Comparison of ENCODE assay signal across 23 cellular contexts in genomic region chr2:147125145-147125544, GRCh38.
DNase-seq lines count a peak whose midpoint lies in the region; ATAC-seq, FAIRE-seq and TF ChIP-seq lines count a peak whose summit lies in the region.
"Had no signal": no experiment of that assay in that cellular context is flagged by ENCODE, and none has a peak within 500 bp of the region (broad histone marks: within the 10 kb centered on the region; RNA-seq: fewer than 3 reads in every experiment).

No MANE protein-coding gene starts in this region.

- no peak overlapping the region for H3K18ac ChIP-seq in H1 (ENCODE audit: extremely low read depth, low read length)

- peak overlapping the region; percentile 13; the same call in 1 of the 2 replicates for H3K27ac ChIP-seq in HUES64 (ENCODE audit: low read depth, low read length)
- H3K27ac ChIP-seq in H1 (ENCODE audit: low read depth, low read length), result no peak overlapping the region; the same call in 1 of the 2 replicates
- H3K27ac ChIP-seq in upper lobe of right lung, result no peak overlapping the region
- H3K27ac ChIP-seq: 22Rv1; BLaER1 treated with 17β-estradiol and CSF1 and Interleukin-3, amounts not matched to agents 10 nM and 100 nM had no signal

- H3K4me3 Mint-ChIP-seq in activated CD4-positive, alpha-beta memory T cell treated with anti-CD3 and anti-CD28 coated beads for 36 hours, result no peak overlapping the region
- H3K4me3 Mint-ChIP-seq: CD14-positive monocyte; CD4-positive, alpha-beta T cell; CD8-positive, alpha-beta memory T cell had no signal

- H3K27ac Mint-ChIP-seq in activated CD4-positive, alpha-beta memory T cell treated with anti-CD3 and anti-CD28 coated beads for 36 hours, result no peak overlapping the region
- H3K27ac Mint-ChIP-seq: CD14-positive monocyte; CD4-positive, alpha-beta T cell; CD8-positive, alpha-beta memory T cell had no signal

- no peak for FAIRE-seq in H1 (lab: Jason Lieb, UNC)
- FAIRE-seq: A204.1, D721Med, GM12892 had no signal

- no peak overlapping the region for H3K14ac ChIP-seq in H1 (ENCODE audit: insufficient read length)

- H3K27me3 Mint-ChIP-seq in activated CD4-positive, alpha-beta memory T cell treated with anti-CD3 and anti-CD28 coated beads for 36 hours, result peaks cover 4% of the 10 kb centered on the region

- no peak for ATAC-seq in upper lobe of right lung
- ATAC-seq: HCT116 had no signal

- H4K8ac ChIP-seq in H1 (ENCODE audit: extremely low read depth, insufficient read depth, low read length), result no peak overlapping the region

- H3K4me2 ChIP-seq in H1 (ENCODE audit: insufficient read depth in 1 of 2, low read depth in 2 of 2, low read length in 2 of 2), result no peak overlapping the region
- H3K4me2 ChIP-seq: BLaER1 treated with 17β-estradiol and CSF1 and Interleukin-3, amounts not matched to agents 10 nM and 100 nM had no signal

- H3K9me3 Mint-ChIP-seq in activated CD4-positive, alpha-beta memory T cell treated with anti-CD3 and anti-CD28 coated beads for 36 hours, result peaks cover 25% of the 10 kb centered on the region

- no peak overlapping the region for H3K23ac ChIP-seq in H1 (ENCODE audit: insufficient read length)

- TF ChIP-seq EP300 in H1 (IDR thresholded peaks at IDR 0.05; ENCODE audit: borderline replicate concordance in 1 of 2, low read depth in 2 of 2, low read length in 2 of 2), result no peak

- H4K5ac ChIP-seq in H1 (ENCODE audit: insufficient read length, low read depth, low read length), result no peak overlapping the region

- CTCF ChIA-PET in H1 (lab: Charles Lee; ENCODE audit: partially characterized antibody), result no interaction called here
- CTCF ChIA-PET in activated CD4-positive, alpha-beta memory T cell treated with anti-CD3 and anti-CD28 coated beads for 36 hours (lab: Charles Lee), result no interaction called here

- no peak overlapping the region for H2AFZ ChIP-seq in H1 (ENCODE audit: low read length)

- no peak overlapping the region for H3K56ac ChIP-seq in H1 (replicated peaks; ENCODE audit: insufficient read length, low read depth, low read length)

- no peaks in the 10 kb centered on the region for H3K27me3 ChIP-seq in HUES64 (ENCODE audit: insufficient read depth, low read length)
- H3K27me3 ChIP-seq in H1 (replicated peaks in 1 of 4; ENCODE audit: control insufficient read depth in 3 of 4, extremely low read depth in 1 of 4, insufficient read depth in 3 of 4, low read length in 3 of 4), result no peaks in the 10 kb centered on the region
- no peaks in the 10 kb centered on the region for H3K27me3 ChIP-seq in upper lobe of right lung
- H3K27me3 ChIP-seq: BE2C; BLaER1 treated with 17β-estradiol and CSF1 and Interleukin-3, amounts not matched to agents 10 nM and 100 nM had no signal

- H2BK12ac ChIP-seq in H1 (ENCODE audit: low read depth, low read length), result no peak overlapping the region

- POLR2A ChIA-PET in H1 (lab: Charles Lee; ENCODE audit: partially characterized antibody), result no interaction called here
- POLR2A ChIA-PET in activated CD4-positive, alpha-beta memory T cell treated with anti-CD3 and anti-CD28 coated beads for 36 hours (lab: Charles Lee), result no interaction called here

- H2BK15ac ChIP-seq in H1 (ENCODE audit: low read length), result no peak overlapping the region

- H2AK5ac ChIP-seq in H1 (ENCODE audit: low read depth, low read length), result no peak overlapping the region

- H3K4me3 ChIP-seq in HUES64 (ENCODE audit: low read length), result no peak overlapping the region
- no peak overlapping the region for H3K4me3 ChIP-seq in H1 (ENCODE audit: extremely low read depth in 1 of 4, insufficient read depth in 2 of 4, low read depth in 3 of 4, low read length in 4 of 4)
- H3K4me3 ChIP-seq in upper lobe of right lung, result no peak overlapping the region
- H3K4me3 ChIP-seq: BLaER1 treated with 17β-estradiol and CSF1 and Interleukin-3, amounts not matched to agents 10 nM and 100 nM had no signal

- H3K9me3 ChIP-seq in HUES64 (ENCODE audit: insufficient read depth, low read depth, low read length) (peaks cover 15% of the 10 kb centered on the region), H1 (ENCODE audit: insufficient read depth in 2 of 2, low read depth in 1 of 2, low read length in 1 of 2) (peaks cover 4 to 15% of the 10 kb centered on the region in 2 experiments; a peak in 3 of 4 replicates), upper lobe of right lung (no peaks in the 10 kb centered on the region)
- H3K9me3 ChIP-seq: BE2C had no signal

- H4K91ac ChIP-seq in H1 (replicated peaks; ENCODE audit: insufficient read length, low read length), result no peak overlapping the region

- no peaks in the 10 kb centered on the region for H3K4me1 ChIP-seq in HUES64 (ENCODE audit: insufficient read depth, low read length)
- H3K4me1 ChIP-seq in H1 (replicated peaks in 1 of 4; ENCODE audit: control insufficient read depth in 3 of 4, insufficient read depth in 4 of 4, low read length in 3 of 4), result peaks cover 0 to 2% (median 0%) of the 10 kb centered on the region in 4 experiments; a peak in 1 of 7 replicates
- no peaks in the 10 kb centered on the region for H3K4me1 ChIP-seq in upper lobe of right lung
- H3K4me1 ChIP-seq: BE2C; BLaER1 treated with 17β-estradiol and CSF1 and Interleukin-3, amounts not matched to agents 10 nM and 100 nM had no signal

- no peak for TF ChIP-seq RAD21 in H1 (IDR thresholded peaks at IDR 0.05 in 1 of 2, conservative IDR thresholded peaks at IDR 0.05 in 1 of 2; ENCODE audit: low read depth in 2 of 2, low read length in 2 of 2)

- no peak for TF ChIP-seq CTCF in H1 (IDR thresholded peaks at IDR 0.05; ENCODE audit: control extremely low read depth in 1 of 3, insufficient read depth in 1 of 3, low read depth in 1 of 3, low read length in 3 of 3)
- no peak for TF ChIP-seq CTCF in upper lobe of right lung (IDR thresholded peaks at IDR 0.05)

- intact Hi-C loops in upper lobe of right lung (cut with DNase I), result no loop called here
- intact Hi-C loops in activated CD4-positive, alpha-beta memory T cell treated with anti-CD3 and anti-CD28 coated beads for 36 hours (cut with micrococcal nuclease), result no loop called here

- H3K36me3 ChIP-seq in HUES64 (ENCODE audit: insufficient read depth, low read length) (no peaks in the 10 kb centered on the region), H1 (ENCODE audit: control insufficient read depth in 2 of 4, insufficient read depth in 4 of 4, low read length in 3 of 4) (peaks cover 0 to 3% (median 0%) of the 10 kb centered on the region in 4 experiments; a peak in 1 of 8 replicates), upper lobe of right lung (no peaks in the 10 kb centered on the region)
- H3K36me3 ChIP-seq: BE2C; BLaER1 treated with 17β-estradiol and CSF1 and Interleukin-3, amounts not matched to agents 10 nM and 100 nM had no signal

- WGBS in HUES64, result 93% methylated on average over 2 of the region's 2 CpGs
- 95% methylated on average over 2 of the region's 2 CpGs; no CpG with 5 or more reads in 1 of the 2 experiments for WGBS in H1 (ENCODE audit: extremely low coverage in 1 of 2, insufficient coverage in 1 of 2, insufficient read length in 1 of 2, insufficient replicate concordance in 2 of 2, low coverage in 1 of 2, low lambda C conversion rate in 2 of 2, missing lambda C conversion rate in 1 of 2), 2 experiments

- H3K79me1 ChIP-seq in H1 (ENCODE audit: low read depth, low read length), result no peaks in the 10 kb centered on the region

- in situ Hi-C loops in ACHN (cut with HindIII; ENCODE audit: low pct_ligation_motif_present, low pct_unique_long_range_greater_than_20kb, low sequenced_read_pairs), result no loop called here

- TF ChIP-seq POLR2A in H1 (IDR thresholded peaks at IDR 0.05; ENCODE audit: control extremely low read depth in 1 of 2, low read depth in 2 of 2, low read length in 2 of 2), result no peak

- no peak overlapping the region for H2BK120ac ChIP-seq in H1 (replicated peaks; ENCODE audit: low read depth, low read length)

- peak overlapping the region; percentile 72; the same call in 1 of the 2 replicates for H2BK5ac ChIP-seq in H1 (ENCODE audit: low read depth, low read length)

- peak; percentile 59 for DNase-seq in ELF-1 (ENCODE audit: low read depth, low spot score)
- no peak for DNase-seq in H1 (ENCODE audit: low read depth in 1 of 2, low spot score in 2 of 2)
- DNase-seq in upper lobe of right lung, result peak; percentile 34
- no peak for DNase-seq in ACHN
- DNase-seq in activated CD4-positive, alpha-beta memory T cell treated with anti-CD3 and anti-CD28 coated beads for 36 hours, result no peak
- DNase-seq in activated naive CD4-positive, alpha-beta T cell treated with anti-CD3 and anti-CD28 coated beads, Interleukin-2, amount 50 U/mL, for 16 hours, result no peak
- DNase-seq: AML-193; BE2C; CD4-positive, alpha-beta T cell; CD8-positive, alpha-beta memory T cell; DMS 273 treated with DMSO at 0.1 percent for 48 hours; DMS79; EL; GOT3; H7 had no signal

- H2BK20ac ChIP-seq in H1 (ENCODE audit: low read length), result 0 out of 2 replicates have a peak overlapping the region, but pooled peaks have one; percentile 73

- no peaks in the 10 kb centered on the region for H4K20me1 ChIP-seq in H1 (replicated peaks in 1 of 2; ENCODE audit: control insufficient read depth in 1 of 2, insufficient read depth in 2 of 2, low read length in 2 of 2)
- H4K20me1 ChIP-seq: BLaER1 treated with 17β-estradiol and CSF1 and Interleukin-3, amounts not matched to agents 10 nM and 100 nM had no signal

- no peaks in the 10 kb centered on the region for H3K23me2 ChIP-seq in H1 (ENCODE audit: low read depth, low read length)

- no peak overlapping the region for H3K9ac ChIP-seq in HUES64 (ENCODE audit: low read depth, low read length)
- H3K9ac ChIP-seq in H1 (replicated peaks in 1 of 4; ENCODE audit: extremely low read depth in 1 of 4, low read depth in 3 of 4, low read length in 3 of 4), result no peak overlapping the region
- H3K9ac ChIP-seq: BLaER1 treated with 17β-estradiol and CSF1 and Interleukin-3, amounts not matched to agents 10 nM and 100 nM had no signal

- H3K4ac ChIP-seq in H1 (replicated peaks; ENCODE audit: insufficient read length, low read depth, low read length), result no peak overlapping the region

- peaks cover 6% of the 10 kb centered on the region for H3K36me3 Mint-ChIP-seq in activated CD4-positive, alpha-beta memory T cell treated with anti-CD3 and anti-CD28 coated beads for 36 hours
- H3K36me3 Mint-ChIP-seq: CD14-positive monocyte had no signal

- no peaks in the 10 kb centered on the region for H3K79me2 ChIP-seq in H1 (ENCODE audit: control insufficient read depth in 1 of 2, insufficient read depth in 2 of 2, low read length in 2 of 2)

- no peaks in the 10 kb centered on the region for H3K4me1 Mint-ChIP-seq in activated CD4-positive, alpha-beta memory T cell treated with anti-CD3 and anti-CD28 coated beads for 36 hours (ENCODE audit: low read depth)
- H3K4me1 Mint-ChIP-seq: CD14-positive monocyte; CD8-positive, alpha-beta memory T cell had no signal

TF ChIP-seq in H1, 55 proteins besides CTCF, POLR2A, EP300 and RAD21 (continues in another document):
- TF ChIP-seq TAF1 (IDR thresholded peaks at IDR 0.05; ENCODE audit: low read depth, low read length) (no peak), YY1 (IDR thresholded peaks at IDR 0.05; ENCODE audit: low read depth, low read length) (no peak), CEBPB (IDR thresholded peaks at IDR 0.05; ENCODE audit: low read depth, low read length) (no peak), TBP (IDR thresholded peaks at IDR 0.05; ENCODE audit: low read depth, low read length) (no peak), FOSL1 (IDR thresholded peaks at IDR 0.05; ENCODE audit: insufficient read depth, low read depth, low read length) (no peak), MAFK (IDR thresholded peaks at IDR 0.05; ENCODE audit: low read depth, low read length) (no peak), RBBP5 (IDR thresholded peaks at IDR 0.05; ENCODE audit: borderline replicate concordance, low read depth, low read length) (no peak)

Comparison
In these comparisons a context has a peak if more than half of its experiments do, and no peak if none do; other contexts are left out.
1. DNase-seq: peak in ELF-1 (single experiment) and upper lobe of right lung (single experiment); none in H1 (0 of 2), ACHN (single experiment), activated CD4-positive, alpha-beta memory T cell treated with anti-CD3 and anti-CD28 coated beads for 36 hours (single experiment) and activated naive CD4-positive, alpha-beta T cell treated with anti-CD3 and anti-CD28 coated beads, Interleukin-2, amount 50 U/mL, for 16 hours (single experiment).